ENCODE assay signal across 18 cellular contexts in the genomic region with DNA sequence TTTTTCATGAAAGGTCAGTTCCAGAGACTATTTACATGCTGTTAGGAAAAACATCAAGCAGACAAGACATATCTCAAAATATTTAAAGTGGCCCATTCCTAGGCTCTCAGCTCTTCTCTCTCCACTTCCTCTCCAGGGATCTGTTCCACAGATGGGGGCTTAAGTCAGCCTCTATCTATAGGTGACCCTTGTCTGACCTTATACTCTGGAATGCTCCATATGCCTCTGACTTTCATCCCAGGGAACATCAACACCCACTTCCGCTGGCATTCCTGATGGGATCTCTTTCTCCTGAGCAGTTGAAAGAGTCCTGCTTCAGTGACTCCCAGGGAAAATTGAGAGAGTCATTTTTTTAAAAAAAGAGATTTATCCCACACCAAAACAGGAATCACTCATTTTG. TPM values are rescaled to one million over a fixed set of nuclear protein-coding genes. Genes with fewer than 3 reads are reported as not detected.
DNase-seq lines count a peak whose midpoint lies in the region; ATAC-seq, FAIRE-seq and TF ChIP-seq lines count a peak whose summit lies in the region.
"Had no signal": no experiment of that assay in that cellular context is flagged by ENCODE, and none has a peak within 500 bp of the region (broad histone marks: within the 10 kb centered on the region; RNA-seq: fewer than 3 reads in every experiment).

No MANE protein-coding gene starts in this region.

- FAIRE-seq in HepG2 (lab: Jason Lieb, UNC), result no peak
- FAIRE-seq: A204.1 had no signal

- no peak for TF ChIP-seq RAD21 in HepG2 (CRISPR knock-in tag; IDR thresholded peaks at IDR 0.05)

- CTCF ChIA-PET in HepG2 (lab: Yijun Ruan, JAX; ENCODE audit: low intra/inter-chr PET ratio, low total read pairs), result no interaction called here

- H3K36me3 ChIP-seq in HepG2 (replicated peaks in 1 of 2; ENCODE audit: control insufficient read depth in 1 of 2, insufficient read depth in 2 of 2, low read length in 2 of 2) (no peaks in the 10 kb centered on the region), right lobe of liver (no peaks in the 10 kb centered on the region), HAP-1 (replicated peaks) (no peaks in the 10 kb centered on the region), tibial artery (no peaks in the 10 kb centered on the region)
- H3K36me3 ChIP-seq: spleen had no signal

- no TSS peak for BruUV-seq in HepG2 (replicated peaks; lab: Mats Ljungman, UMichigan)

- no peak for TF ChIP-seq POLR2A in HepG2 (IDR thresholded peaks at IDR 0.05; ENCODE audit: insufficient read depth in 1 of 2, low read depth in 2 of 2, low read length in 2 of 2)
- TF ChIP-seq POLR2A in right lobe of liver (IDR thresholded peaks at IDR 0.05), result no peak

- in situ Hi-C loops in HepG2 (cut with HindIII; ENCODE audit: extremely low pct_ligation_motif_present, low pct_unique_long_range_greater_than_20kb) (no loop called here), HAP-1 (cut with MboI; ENCODE audit: low sequenced_read_pairs) (no loop called here)

- H3K4me1 ChIP-seq in HepG2 (ENCODE audit: insufficient read depth, low read length) (peaks cover 40% of the 10 kb centered on the region), right lobe of liver (peaks cover 0 to 2% (median 0%) of the 10 kb centered on the region in 4 donors), HAP-1 (peaks cover 12% of the 10 kb centered on the region), tibial artery (peaks cover 0 to 20% (median 1%) of the 10 kb centered on the region in 4 donors)

- no peaks in the 10 kb centered on the region for H3K79me2 ChIP-seq in HepG2 (ENCODE audit: insufficient read depth, low read length)

- intact Hi-C loops in HepG2 (cut with micrococcal nuclease; ENCODE audit: unreplicated experiment), result no loop called here
- intact Hi-C loops in right lobe of liver (cut with DNase I), result loop anchor here (10.0 kb wide), 2 partner anchors 204 to 294 kb away; no protein-coding TSS in a partner anchor
- intact Hi-C loops in tibial artery (cut with DNase I; ENCODE audit: low total_unique reads), result loop anchor here (1.0 to 10.0 kb wide), 3 partner anchors 207 to 294 kb away; no protein-coding TSS in a partner anchor

- H3K4me3 ChIP-seq in HepG2 (replicated peaks in 1 of 3; ENCODE audit: insufficient read depth in 1 of 3, low read depth in 2 of 3, low read length in 3 of 3), result no peak overlapping the region
- H3K4me3 ChIP-seq in right lobe of liver, result no peak overlapping the region
- no peak overlapping the region for H3K4me3 ChIP-seq in coronary artery
- no peak overlapping the region for H3K4me3 ChIP-seq in HAP-1
- H3K4me3 ChIP-seq in tibial artery, result no peak overlapping the region
- H3K4me3 ChIP-seq: lung, spleen had no signal

- TF ChIP-seq EP300 in HepG2 (IDR thresholded peaks at IDR 0.05; ENCODE audit: low read depth in 2 of 2, low read length in 2 of 2) (no peak), HepG2 (CRISPR knock-in tag; IDR thresholded peaks at IDR 0.05; ENCODE audit: borderline replicate concordance) (no peak)

- no peaks in the 10 kb centered on the region for H3K27me3 ChIP-seq in HepG2 (ENCODE audit: control insufficient read depth in 1 of 2, insufficient read depth in 2 of 2, low read length in 2 of 2)
- H3K27me3 ChIP-seq in right lobe of liver, result no peaks in the 10 kb centered on the region
- H3K27me3 ChIP-seq in HAP-1 (ENCODE audit: low read depth), result no peaks in the 10 kb centered on the region
- no peaks in the 10 kb centered on the region for H3K27me3 ChIP-seq in tibial artery
- H3K27me3 ChIP-seq: spleen had no signal

- no peaks in the 10 kb centered on the region for H4K20me1 ChIP-seq in HepG2 (ENCODE audit: insufficient read depth, low read length)

- DNase-seq in HepG2 (ENCODE audit: low spot score), result peak; percentile 76
- DNase-seq in right lobe of liver, result no peak
- no peak for DNase-seq in coronary artery (ENCODE audit: low spot score)
- peak; percentile 89 for DNase-seq in islet precursor cell
- no peak for DNase-seq in NCI-H446 treated with DMSO at 0.1 percent for 48 hours (lab: John Stamatoyannopoulos, UW)
- no peak for DNase-seq in HAP-1 (ENCODE audit: low spot score in 2 of 2)
- no peak for DNase-seq in tibial artery
- no peak for DNase-seq in NCI-H226
- DNase-seq: activated CD4-positive, alpha-beta memory T cell treated with anti-CD3 and anti-CD28 coated beads for 36 hours; activated T-cell treated with anti-CD3 and anti-CD28 coated beads, Interleukin-2, amount 50 U/mL, for 24 hours; DMS53; naive thymus-derived CD8-positive, alpha-beta T cell; NCI-H1417 treated with DMSO at 0.1 percent for 48 hours; SHP77; spleen had no signal

- H3K4me2 ChIP-seq in HepG2 (ENCODE audit: low read depth, low read length), result no peak overlapping the region

- no peak for ATAC-seq in HepG2
- no peak for ATAC-seq in right lobe of liver
- ATAC-seq: naive thymus-derived CD8-positive, alpha-beta T cell had no signal

- POLR2A ChIA-PET in HepG2 (lab: Yijun Ruan, JAX), result interaction anchor here (1.2 kb wide), 1 partner anchor 14 kb away, joined by 3 read pairs; no protein-coding TSS in a partner anchor

- H3K9me3 ChIP-seq in HepG2 (ENCODE audit: low read length) (peaks cover 8% of the 10 kb centered on the region; the same call in 1 of the 2 replicates), right lobe of liver (no peaks in the 10 kb centered on the region), HAP-1 (peaks cover 3% of the 10 kb centered on the region; the same call in 1 of the 2 replicates), tibial artery (no peaks in the 10 kb centered on the region)
- H3K9me3 ChIP-seq: spleen had no signal

- WGBS in HepG2 (ENCODE audit: low lambda C conversion rate), result 86% methylated on average over 1 of the region's 1 CpG
- whole genome bisulfite sequencing in right lobe of liver (ENCODE audit: insufficient coverage, low coverage, low lambda C conversion rate, missing lambda C conversion rate), result 90% methylated on average over 1 of the region's 1 CpG

- H3K27ac ChIP-seq in HepG2 (ENCODE audit: extremely low read length, insufficient read depth, low read length), result no peak overlapping the region
- no peak overlapping the region for H3K27ac ChIP-seq in right lobe of liver
- peak overlapping the region; percentile 71 to 77 for H3K27ac ChIP-seq in coronary artery
- peak overlapping the region in 1 of 2 donors; percentile 59 for H3K27ac ChIP-seq in tibial artery
- H3K27ac ChIP-seq: C4-2B, spleen had no signal

- no peak overlapping the region for H3K9ac ChIP-seq in HepG2 (ENCODE audit: insufficient read depth, low read depth, low read length)

- H2AFZ ChIP-seq in HepG2 (ENCODE audit: low read length), result no peak overlapping the region

- no peak for TF ChIP-seq CTCF in HepG2 (CRISPR knock-in tag; IDR thresholded peaks at IDR 0.05)
- no peak for TF ChIP-seq CTCF in right lobe of liver (IDR thresholded peaks at IDR 0.05)
- TF ChIP-seq CTCF in coronary artery (IDR thresholded peaks at IDR 0.05), result no peak
- TF ChIP-seq CTCF in tibial artery (IDR thresholded peaks at IDR 0.05), result no peak

RNA-seq across cellular contexts. Expression of gene WIPI1, which starts 11.5 kb away (rescaled TPM):
- total RNA-seq in HepG2 (2016; rRNA removed; fragmentation: Illumina TruSeq; extraction: Trizol) (27.1 and 29.4 TPM in 2 replicates), right lobe of liver (10 to 100 TPM; 18.0 to 23.8 (median 19.9) TPM)
- total RNA-seq in HepG2 (2016; cell fraction: cytosol; rRNA removed; fragmentation: Illumina TruSeq; extraction: Trizol; ENCODE audit: low read depth), result 42.3 and 43.2 TPM in 2 replicates
- total RNA-seq in HepG2 (2016; cell fraction: insoluble cytoplasmic fraction; rRNA removed; fragmentation: Illumina TruSeq; extraction: Trizol), result 26.8 and 26.9 TPM in 2 replicates
- total RNA-seq in HepG2 (2016; cell fraction: membrane; rRNA removed; fragmentation: Illumina TruSeq; extraction: Trizol), result 52.2 and 60.9 TPM in 2 replicates
- total RNA-seq in HepG2 (2016; cell fraction: nucleus; rRNA removed; fragmentation: Illumina TruSeq; extraction: Trizol), result 20.0 and 20.6 TPM in 2 replicates
- 135 and 141 TPM in 2 replicates for polyA plus RNA-seq in HepG2 (2011; rRNA removed)
- 141 and 148 TPM in 2 replicates for polyA plus RNA-seq in HepG2 (2011; cell fraction: cytosol; rRNA removed)
- polyA plus RNA-seq in HepG2 (2011; cell fraction: nucleus; rRNA removed), result 91.7 and 99.3 TPM in 2 replicates
- 48.1 and 57.2 TPM in 2 replicates for polyA plus RNA-seq in HepG2 (2012)
- 45.3 and 47.3 TPM in 2 replicates for polyA plus RNA-seq in HepG2 (2016; cell fraction: cytosol; fragmentation: Illumina TruSeq; extraction: Trizol; ENCODE audit: low read depth)
- polyA plus RNA-seq in HepG2 (2016; cell fraction: insoluble cytoplasmic fraction; fragmentation: Illumina TruSeq; extraction: Trizol; ENCODE audit: low read depth), result 33.2 and 35.9 TPM in 2 replicates
- 57.1 and 57.2 TPM in 2 replicates for polyA plus RNA-seq in HepG2 (2016; cell fraction: membrane; fragmentation: Illumina TruSeq; extraction: Trizol; ENCODE audit: low read depth)
- 21.9 and 35.2 TPM in 2 replicates for polyA plus RNA-seq in HepG2 (2016; cell fraction: nucleus; fragmentation: Illumina TruSeq; extraction: Trizol; ENCODE audit: insufficient read depth, low read depth)
- 18.4 and 144 TPM in 2 replicates for polyA minus RNA-seq in HepG2 (2011; rRNA and poly(A)+ RNA removed; ENCODE audit: low replicate concordance)
- polyA minus RNA-seq in HepG2 (2011; cell fraction: cytosol; rRNA and poly(A)+ RNA removed), result 64.7 and 68.0 TPM in 2 replicates
- polyA minus RNA-seq in HepG2 (2011; cell fraction: nucleus; rRNA and poly(A)+ RNA removed), result 130 and 135 TPM in 2 replicates

RNA-seq across cellular contexts. Expression of gene PRKAR1A, which starts 43.4 kb away (rescaled TPM):
- total RNA-seq in HepG2 (2016; rRNA removed; fragmentation: Illumina TruSeq; extraction: Trizol), result 266 and 335 TPM in 2 replicates
- 24.5 and 25.0 TPM in 2 replicates for total RNA-seq in HepG2 (2016; cell fraction: cytosol; rRNA removed; fragmentation: Illumina TruSeq; extraction: Trizol; ENCODE audit: low read depth)
- total RNA-seq in HepG2 (2016; cell fraction: insoluble cytoplasmic fraction; rRNA removed; fragmentation: Illumina TruSeq; extraction: Trizol), result 274 and 331 TPM in 2 replicates
- 50.4 and 51.0 TPM in 2 replicates for total RNA-seq in HepG2 (2016; cell fraction: membrane; rRNA removed; fragmentation: Illumina TruSeq; extraction: Trizol)
- 144 and 151 TPM in 2 replicates for total RNA-seq in HepG2 (2016; cell fraction: nucleus; rRNA removed; fragmentation: Illumina TruSeq; extraction: Trizol)
- polyA plus RNA-seq in HepG2 (2011; rRNA removed), result 250 and 265 TPM in 2 replicates
- polyA plus RNA-seq in HepG2 (2011; cell fraction: cytosol; rRNA removed), result 227 and 241 TPM in 2 replicates
- 192 and 209 TPM in 2 replicates for polyA plus RNA-seq in HepG2 (2011; cell fraction: nucleus; rRNA removed)
- 200 and 223 TPM in 2 replicates for polyA plus RNA-seq in HepG2 (2012)
- polyA plus RNA-seq in HepG2 (2016; cell fraction: cytosol; fragmentation: Illumina TruSeq; extraction: Trizol; ENCODE audit: low read depth), result 19.1 and 23.5 TPM in 2 replicates
- 302 and 333 TPM in 2 replicates for polyA plus RNA-seq in HepG2 (2016; cell fraction: insoluble cytoplasmic fraction; fragmentation: Illumina TruSeq; extraction: Trizol; ENCODE audit: low read depth)
- polyA plus RNA-seq in HepG2 (2016; cell fraction: membrane; fragmentation: Illumina TruSeq; extraction: Trizol; ENCODE audit: low read depth), result 32.1 and 33.4 TPM in 2 replicates
- polyA plus RNA-seq in HepG2 (2016; cell fraction: nucleus; fragmentation: Illumina TruSeq; extraction: Trizol; ENCODE audit: insufficient read depth, low read depth), result 152 and 173 TPM in 2 replicates
- polyA minus RNA-seq in HepG2 (2011; rRNA and poly(A)+ RNA removed; ENCODE audit: low replicate concordance), result 250 and 886 TPM in 2 replicates
- polyA minus RNA-seq in HepG2 (2011; cell fraction: cytosol; rRNA and poly(A)+ RNA removed), result 449 and 493 TPM in 2 replicates
- polyA minus RNA-seq in HepG2 (2011; cell fraction: nucleus; rRNA and poly(A)+ RNA removed), result 609 and 625 TPM in 2 replicates
- 100 to 1,000 TPM; 109 to 172 (median 136) TPM for total RNA-seq in right lobe of liver

Comparison
In these comparisons a context has a peak if more than half of its experiments do, and no peak if none do; other contexts are left out.
1. DNase-seq: peak in HepG2 (single experiment) and islet precursor cell (single experiment); none in right lobe of liver (0 of 3), coronary artery (single experiment), NCI-H446 treated with DMSO at 0.1 percent for 48 hours (single experiment), HAP-1 (0 of 2), tibial artery (0 of 2) and NCI-H226 (single experiment).
2. H3K27ac ChIP-seq: peak in coronary artery (2 of 2); none in HepG2 (single experiment) and right lobe of liver (0 of 3).